Comparison of ENCODE assay signal across 14 cellular contexts in the genomic region with DNA sequence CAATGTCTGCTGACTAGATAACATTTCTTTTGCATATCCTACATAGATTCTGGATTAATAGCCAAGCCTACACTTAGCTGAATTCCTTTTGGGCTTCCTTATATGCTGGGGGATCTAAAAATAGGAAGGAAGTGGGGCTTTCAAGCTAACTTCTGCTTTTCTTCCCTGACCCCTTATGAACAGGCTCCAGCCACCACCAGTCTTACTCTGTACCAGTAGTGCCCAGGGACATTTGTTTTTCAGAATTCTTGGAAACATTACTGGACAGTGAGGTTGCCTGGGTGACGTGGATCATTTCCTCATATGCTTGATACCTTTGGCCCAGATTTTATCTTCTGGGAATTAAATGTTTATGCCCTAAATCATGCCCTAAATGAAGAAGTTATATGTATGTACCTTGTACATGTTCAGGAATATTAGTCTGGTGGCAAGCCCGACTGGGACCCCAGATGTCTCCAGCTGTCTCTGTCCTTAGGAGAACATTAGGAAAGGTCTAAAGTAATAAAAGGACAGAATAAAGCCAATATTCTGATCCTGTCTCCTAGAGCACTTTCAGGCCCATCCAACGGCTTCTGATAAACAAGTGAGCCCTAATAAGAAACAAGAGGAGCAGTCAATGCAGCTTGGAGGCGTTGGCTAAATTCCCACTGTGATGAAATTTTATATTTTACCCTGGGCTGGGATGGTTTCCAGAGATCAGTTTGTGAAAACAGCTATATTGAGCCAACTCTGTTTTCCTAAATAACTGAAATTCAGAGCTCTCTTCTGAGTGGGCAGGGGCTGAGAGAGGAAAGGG. TPM values are rescaled to one million over a fixed set of nuclear protein-coding genes. Genes with fewer than 3 reads are reported as not detected.
"Had no signal": no experiment of that assay in that cellular context is flagged by ENCODE, and none has a peak within 500 bp of the region (broad histone marks: within the 10 kb centered on the region; RNA-seq: fewer than 3 reads in every experiment).

No MANE protein-coding gene starts in this region.

- H3K4me1 ChIP-seq: esophagus muscularis mucosa, neural progenitor cell, parathyroid adenoma, tibial artery had no signal

- H3K36me3 ChIP-seq: cardiac muscle cell, esophagus muscularis mucosa, neural progenitor cell, tibial artery had no signal

- ATAC-seq: left colon, WTC11 had no signal

- H3K27ac ChIP-seq: cardiac muscle cell, esophagus muscularis mucosa, neural progenitor cell, parathyroid adenoma, tibial artery had no signal

- DNase-seq: activated CD4-positive, alpha-beta T cell treated with anti-CD3 and anti-CD28 coated beads for 48 hours; activated naive CD4-positive, alpha-beta T cell treated with anti-CD3 and anti-CD28 coated beads for 36 hours; head of caudate nucleus; left colon; retina; T1000; tibial artery had no signal

- H3K9me3 ChIP-seq: esophagus muscularis mucosa, tibial artery had no signal

- H3K4me3 ChIP-seq: cardiac muscle cell, esophagus muscularis mucosa, neural progenitor cell, smooth muscle cell, tibial artery had no signal

- H3K27me3 ChIP-seq: tibial artery had no signal

RNA-seq across cellular contexts. Expression of gene SRRM4, which starts 55.7 kb away (rescaled TPM):
- total RNA-seq: activated naive CD4-positive, alpha-beta T cell treated with anti-CD3 and anti-CD28 coated beads for 36 hours; esophagus muscularis mucosa; fibroblast of villous mesenchyme; left colon had no signal
- polyA plus RNA-seq: smooth muscle cell had no signal
